1 cellular context compared by ENCODE assay signal in genomic region chr19:47766670-47767069, GRCh38.
TF ChIP-seq lines count a peak whose summit lies in the region.

No MANE protein-coding gene starts in this region.

TF ChIP-seq in HepG2, 621 proteins besides CTCF, POLR2A, EP300 and RAD21:
- TF ChIP-seq MED13 (CRISPR knock-in tag; IDR thresholded peaks at IDR 0.05) (no peak), ATF7 (IDR thresholded peaks at IDR 0.05) (peak; percentile 88), ATF7 (CRISPR knock-in tag; IDR thresholded peaks at IDR 0.05) (no peak), CREB1 (IDR thresholded peaks at IDR 0.05) (peak; percentile 92), CREB1 (CRISPR knock-in tag; IDR thresholded peaks at IDR 0.05) (no peak), ZNF329 (CRISPR knock-in tag; IDR thresholded peaks at IDR 0.05; ENCODE audit: low read depth) (peak; percentile 99), SNRNP70 (IDR thresholded peaks at IDR 0.05; ENCODE audit: low read depth, low read length) (no peak)
